In the genomic region with DNA sequence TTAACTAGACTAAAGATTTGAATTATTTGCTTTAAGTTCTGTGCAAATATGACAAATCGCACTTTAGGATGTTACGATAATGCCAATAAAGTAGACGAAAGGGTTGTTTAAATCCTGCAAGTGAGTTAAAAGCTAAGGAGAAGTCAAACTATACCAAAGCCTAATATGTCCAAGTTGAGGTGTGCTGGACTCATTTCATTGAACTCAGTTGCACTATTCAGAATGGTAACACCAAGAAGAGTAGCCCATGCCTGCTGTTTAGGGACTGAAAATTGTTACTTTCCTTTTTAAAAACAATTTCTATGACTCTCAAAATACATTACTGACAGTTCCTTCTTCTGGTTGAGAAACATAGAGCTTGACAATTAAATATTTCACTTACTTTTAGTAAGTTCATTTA, we compare ENCODE assay signal across 11 cellular contexts.
"Had no signal": no experiment of that assay in that cellular context is flagged by ENCODE, and none has a peak within 500 bp of the region (broad histone marks: within the 10 kb centered on the region; RNA-seq: fewer than 3 reads in every experiment).

No MANE protein-coding gene starts in this region.

- ATAC-seq: GM23338, HCT116 had no signal

- DNase-seq: GM23248, GOT3, H7, H9, HCEC 1CT, HFFc6 had no signal

- H3K4me3 ChIP-seq: GM23248, GM23338, HAP-1 had no signal

- H3K9ac ChIP-seq: GM23248 had no signal

- H2AFZ ChIP-seq: GM23248, GM23338 had no signal

- H3K4me1 Mint-ChIP-seq: GM23338, H9 had no signal

- H3K4me1 ChIP-seq: HAP-1 had no signal

- H3K4me3 Mint-ChIP-seq: GM23338, H9, HFFc6 had no signal

- H3K27ac Mint-ChIP-seq: GM23338, H9, HFFc6 had no signal

- H3K9me3 ChIP-seq: HAP-1 had no signal

- H3K9me3 Mint-ChIP-seq: H9 had no signal

- FAIRE-seq: H1, H54 had no signal

- H3K27ac ChIP-seq: GM23248 had no signal

- H3K4me2 ChIP-seq: GM23338 had no signal

- H3K36me3 ChIP-seq: HAP-1 had no signal
